24 cellular contexts compared by ENCODE assay signal in genomic region chr22:30115705-30116104, GRCh38. TPM values are rescaled to one million over a fixed set of nuclear protein-coding genes. Genes with fewer than 3 reads are reported as not detected.
DNase-seq lines count a peak whose midpoint lies in the region; TF ChIP-seq lines count a peak whose summit lies in the region.
"Had no signal": no experiment of that assay in that cellular context is flagged by ENCODE, and none has a peak within 500 bp of the region (broad histone marks: within the 10 kb centered on the region; RNA-seq: fewer than 3 reads in every experiment).

No MANE protein-coding gene starts in this region.

- TF ChIP-seq CTCF in Calu3 (IDR thresholded peaks at IDR 0.05; ENCODE audit: unreplicated experiment) (no peak), PC-9 (conservative IDR thresholded peaks at IDR 0.05) (no peak), epithelial cell of proximal tubule (conservative IDR thresholded peaks at IDR 0.05; ENCODE audit: low read depth, low read length) (peak; percentile 32)

- H3K4me1 ChIP-seq in PC-9 (replicated peaks; ENCODE audit: insufficient read depth) = peaks cover 44% of the 10 kb centered on the region
- H3K4me1 ChIP-seq: prostate gland, testis had no signal

- H3K27me3 ChIP-seq in PC-9 (ENCODE audit: insufficient read depth, low read depth) = no peaks in the 10 kb centered on the region
- H3K27me3 ChIP-seq: testis had no signal

- no peaks in the 10 kb centered on the region for H3K9me3 Mint-ChIP-seq in Calu3 (ENCODE audit: low read depth, unreplicated experiment)
- H3K9me3 Mint-ChIP-seq: activated naive CD8-positive, alpha-beta T cell treated with anti-CD3 and anti-CD28 coated beads for 36 hours; CD4-positive, CD25-positive, alpha-beta regulatory T cell; stimulated activated naive B cell treated with anti-CD40 and anti-IgM and Interleukin-4, amounts not matched to agents 10 μg/mL and 1 μg/mL and 100 μg/mL, for 72 hours had no signal

- H3K9me2 ChIP-seq in PC-9 (ENCODE audit: insufficient read depth) = no peaks in the 10 kb centered on the region

- no peaks in the 10 kb centered on the region for H3K36me3 ChIP-seq in PC-9 (ENCODE audit: low read depth)
- H3K36me3 ChIP-seq: prostate gland had no signal

- no peaks in the 10 kb centered on the region for H3K79me2 ChIP-seq in PC-9 (ENCODE audit: low read depth)

- DNase-seq in Calu3 (no peak), PC-9 (no peak), epithelial cell of proximal tubule (ENCODE audit: low read depth) (no peak), myocyte (ENCODE audit: low read depth) (peak; percentile 9), NCI-H446 (lab: John Stamatoyannopoulos, UW) (no peak), DMS 273 (lab: John Stamatoyannopoulos, UW; ENCODE audit: unreplicated experiment) (no peak), NCI-H128 (lab: John Stamatoyannopoulos, UW; ENCODE audit: unreplicated experiment) (no peak)
- no peak for DNase-seq in effector CD4-positive, alpha-beta T cell
- DNase-seq: activated CD4-positive, alpha-beta T cell treated with anti-CD3 and anti-CD28 coated beads for 48 hours; activated naive CD8-positive, alpha-beta T cell treated with anti-CD3 and anti-CD28 coated beads for 36 hours; CD4-positive, CD25-positive, alpha-beta regulatory T cell; DND-41; mucosa of descending colon; NCI-H187; NCI-H526 treated with DMSO at 0.1 percent for 48 hours; Right ventricle myocardium superior; stimulated activated naive B cell treated with anti-CD40 and anti-IgM and Interleukin-4, amounts not matched to agents 10 μg/mL and 1 μg/mL and 100 μg/mL, for 72 hours; testis had no signal

- intact Hi-C loops in Calu3 (cut with micrococcal nuclease; ENCODE audit: unreplicated experiment) (no loop called here), PC-9 (cut with micrococcal nuclease; ENCODE audit: unreplicated experiment) (no loop called here)

- no peaks in the 10 kb centered on the region for H3K9me3 ChIP-seq in PC-9 (ENCODE audit: insufficient read depth, low read depth)
- H3K9me3 ChIP-seq: mucosa of descending colon, prostate gland, testis had no signal

- no peaks in the 10 kb centered on the region for H3K36me3 Mint-ChIP-seq in Calu3 (ENCODE audit: insufficient read depth, unreplicated experiment)
- H3K36me3 Mint-ChIP-seq: activated naive CD8-positive, alpha-beta T cell treated with anti-CD3 and anti-CD28 coated beads for 36 hours; CD4-positive, CD25-positive, alpha-beta regulatory T cell; stimulated activated naive B cell treated with anti-CD40 and anti-IgM and Interleukin-4, amounts not matched to agents 10 μg/mL and 1 μg/mL and 100 μg/mL, for 72 hours had no signal

- peak overlapping the region; percentile 44 for H3K4me2 ChIP-seq in PC-9

- CTCF ChIA-PET in Calu3 (lab: Charles Lee) = interaction anchor here (0.6 kb wide), 1 partner anchor 343 kb away, joined by 5 read pairs; no protein-coding TSS in a partner anchor
- CTCF ChIA-PET in PC-9 (lab: Charles Lee) = interaction anchor here (0.7 kb wide), 1 partner anchor 163 kb away, joined by 3 read pairs; no protein-coding TSS in a partner anchor

- no TSS peak for BruUV-seq in Calu3 (replicated peaks; lab: Mats Ljungman, UMichigan)
- no TSS peak for BruUV-seq in PC-9 (replicated peaks; lab: Mats Ljungman, UMichigan)

- no peaks in the 10 kb centered on the region for H3K27me3 Mint-ChIP-seq in Calu3 (ENCODE audit: unreplicated experiment)

- H3K4me1 Mint-ChIP-seq in Calu3 (ENCODE audit: low read depth, unreplicated experiment) = peaks cover 43% of the 10 kb centered on the region

- H3F3A ChIP-seq in PC-9 (ENCODE audit: insufficient read depth, low read depth) = peaks cover 38% of the 10 kb centered on the region

- no peaks in the 10 kb centered on the region for H4K20me1 ChIP-seq in PC-9 (ENCODE audit: insufficient read depth)

- no peak overlapping the region for H3K4me3 ChIP-seq in PC-9
- no peak overlapping the region for H3K4me3 ChIP-seq in epithelial cell of proximal tubule (ENCODE audit: low read depth, low read length)
- H3K4me3 ChIP-seq: coronary artery, GM12878, mucosa of descending colon, prostate gland, testis had no signal

- H3K27ac Mint-ChIP-seq in Calu3 (ENCODE audit: unreplicated experiment) = peak overlapping the region; percentile 48
- H3K27ac Mint-ChIP-seq: activated naive CD8-positive, alpha-beta T cell treated with anti-CD3 and anti-CD28 coated beads for 36 hours; stimulated activated naive B cell treated with anti-CD40 and anti-IgM and Interleukin-4, amounts not matched to agents 10 μg/mL and 1 μg/mL and 100 μg/mL, for 72 hours had no signal

- peak overlapping the region; percentile 82 for H3K27ac ChIP-seq in PC-9
- H3K27ac ChIP-seq: coronary artery, prostate gland, testis had no signal

- H2AFZ ChIP-seq in PC-9 = no peak overlapping the region

- H3K4me3 Mint-ChIP-seq in Calu3 (ENCODE audit: low read depth, unreplicated experiment) = no peak overlapping the region
- H3K4me3 Mint-ChIP-seq: activated naive CD8-positive, alpha-beta T cell treated with anti-CD3 and anti-CD28 coated beads for 36 hours; CD4-positive, CD25-positive, alpha-beta regulatory T cell; stimulated activated naive B cell treated with anti-CD40 and anti-IgM and Interleukin-4, amounts not matched to agents 10 μg/mL and 1 μg/mL and 100 μg/mL, for 72 hours had no signal

- POLR2A ChIA-PET in PC-9 (lab: Charles Lee; ENCODE audit: unreplicated experiment) = interaction anchor here (0.6 to 0.7 kb wide), 2 partner anchors 91 to 203 kb away, joined by 3 to 11 read pairs; no protein-coding TSS in a partner anchor

RNA-seq across cellular contexts. Expression of gene HORMAD2, which starts 35.4 kb away (rescaled TPM):
- total RNA-seq in Calu3 (2022) (not detected in 2 replicates), PC-9 (2021) (0.20 TPM in 1 of 2 replicates, not detected in the other), epithelial cell of proximal tubule (not detected in 2 replicates), myocyte (not detected in 2 replicates)
- polyA plus RNA-seq in myocyte (2012) = not detected
- total RNA-seq: activated naive CD8-positive, alpha-beta T cell treated with anti-CD3 and anti-CD28 coated beads for 36 hours; CD4-positive, CD25-positive, alpha-beta regulatory T cell; fibroblast of lung; GM12878; HT1080; lower leg skin; mucosa of descending colon; Right ventricle myocardium superior had no signal
- polyA plus RNA-seq: CD4-positive, CD25-positive, alpha-beta regulatory T cell; fibroblast of lung had no signal
